In the genomic region with DNA sequence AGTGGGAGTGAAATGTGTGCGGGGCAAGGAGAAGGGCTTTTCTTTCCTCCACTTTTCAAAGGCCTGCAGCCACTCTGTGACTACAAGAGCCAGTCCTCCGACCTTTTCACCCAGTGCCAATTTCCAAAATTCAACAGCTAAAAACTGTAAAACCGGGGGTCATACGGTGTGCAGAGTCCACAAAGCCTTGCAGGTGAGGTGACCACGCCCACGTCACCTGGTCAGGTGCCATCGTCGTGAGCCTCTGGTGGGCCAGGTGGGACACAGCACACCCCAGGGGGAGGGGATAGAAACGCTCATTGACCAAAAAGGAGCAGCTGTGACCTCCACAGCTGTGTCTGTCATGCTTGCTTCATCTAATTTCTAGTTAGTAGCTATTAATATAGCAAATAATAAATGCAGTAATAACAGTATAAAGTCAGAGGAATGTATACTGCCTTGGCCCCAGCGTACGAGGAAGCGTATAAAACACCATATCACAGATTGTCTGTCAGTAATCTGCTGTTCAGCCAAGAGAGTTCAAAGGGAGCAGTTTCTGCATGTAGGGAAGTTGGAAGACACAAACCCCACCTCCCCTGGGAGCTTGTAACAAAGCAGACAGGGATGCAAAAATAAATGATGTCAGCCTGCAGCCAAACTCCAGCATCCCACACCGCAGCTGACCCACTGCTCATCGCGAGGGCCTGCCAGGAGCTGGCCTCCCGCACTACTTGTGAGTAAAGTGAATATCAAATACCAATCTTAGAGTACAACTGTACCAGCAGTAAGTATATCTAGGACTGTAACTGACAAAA, we compare ENCODE assay signal across 10 cellular contexts.
DNase-seq lines count a peak whose midpoint lies in the region; ATAC-seq, FAIRE-seq and TF ChIP-seq lines count a peak whose summit lies in the region.
"Had no signal": no experiment of that assay in that cellular context is flagged by ENCODE, and none has a peak within 500 bp of the region (broad histone marks: within the 10 kb centered on the region; RNA-seq: fewer than 3 reads in every experiment).

No MANE protein-coding gene starts in this region.

- no peak overlapping the region for H2AFZ ChIP-seq in ACC112 (ENCODE audit: low read length, unreplicated experiment)

- TF ChIP-seq CTCF in RWPE2 (IDR thresholded peaks at IDR 0.05; ENCODE audit: poor library complexity, severe bottlenecking), result no peak
- no peak for TF ChIP-seq CTCF in fibroblast of pulmonary artery (IDR thresholded peaks at IDR 0.05; ENCODE audit: low read length, missing control alignments)
- TF ChIP-seq CTCF in neural crest cell (conservative IDR thresholded peaks at IDR 0.05), result no peak
- no peak for TF ChIP-seq CTCF in endothelial cell (IDR thresholded peaks at IDR 0.05; ENCODE audit: unreplicated experiment)

- no peak for ATAC-seq in RWPE2 (ENCODE audit: low read depth)
- ATAC-seq in HG03571 (IDR thresholded peaks at IDR 0.05; ENCODE audit: unreplicated experiment), result no peak

- DNase-seq in RWPE2 (ENCODE audit: low spot score) (peak; percentile 30), fibroblast of pulmonary artery (ENCODE audit: low read depth) (peak; percentile 86), neural crest cell (ENCODE audit: low read depth, low spot score) (no peak), GM19239 (ENCODE audit: insufficient read length, low spot score) (no peak), endothelial cell (ENCODE audit: low spot score) (no peak), activated gamma-delta T cell treated with Interleukin-2 at 50 U/mL for 16 hours (no peak)
- DNase-seq: SIG-M5 had no signal

- H3K9me3 ChIP-seq in RWPE2 (ENCODE audit: severe bottlenecking), result no peaks in the 10 kb centered on the region

- H3K36me3 ChIP-seq in ACC112 (ENCODE audit: insufficient read depth, low read length) (peaks cover 7% of the 10 kb centered on the region; the same call in 1 of the 2 replicates), RWPE2 (ENCODE audit: low read depth) (peaks cover 26% of the 10 kb centered on the region)

- H3K27ac Mint-ChIP-seq in neural crest cell (ENCODE audit: unreplicated experiment) (no peak overlapping the region), endothelial cell (ENCODE audit: unreplicated experiment) (no peak overlapping the region)
- H3K27ac Mint-ChIP-seq: B cell had no signal

- H3K27ac ChIP-seq in ACC112 (ENCODE audit: low read depth, low read length) (peak overlapping the region; percentile 82), RWPE2 (ENCODE audit: poor library complexity, severe bottlenecking) (peak overlapping the region; percentile 48)

- no peak for FAIRE-seq in GM19239 (lab: Jason Lieb, UNC)

- H3K4me3 Mint-ChIP-seq in neural crest cell, result peak overlapping the region; percentile 4
- no peak overlapping the region for H3K4me3 Mint-ChIP-seq in endothelial cell (ENCODE audit: unreplicated experiment)
- H3K4me3 Mint-ChIP-seq: B cell had no signal

- no peaks in the 10 kb centered on the region for H3K27me3 Mint-ChIP-seq in neural crest cell (ENCODE audit: low read depth)
- peaks cover 31% of the 10 kb centered on the region for H3K27me3 Mint-ChIP-seq in endothelial cell (ENCODE audit: unreplicated experiment)
- H3K27me3 Mint-ChIP-seq: B cell had no signal

- no peaks in the 10 kb centered on the region for H3K9me3 Mint-ChIP-seq in neural crest cell
- H3K9me3 Mint-ChIP-seq in endothelial cell (ENCODE audit: unreplicated experiment), result no peaks in the 10 kb centered on the region

- H3K36me3 Mint-ChIP-seq in neural crest cell (ENCODE audit: low read depth) (peaks cover 19% of the 10 kb centered on the region), endothelial cell (ENCODE audit: low read depth, unreplicated experiment) (peaks cover 50% of the 10 kb centered on the region)

- peaks cover 22% of the 10 kb centered on the region for H3K79me2 ChIP-seq in ACC112 (ENCODE audit: control insufficient read depth, insufficient read depth, low read length, unreplicated experiment)

- H3K4me1 Mint-ChIP-seq in neural crest cell (peaks cover 55% of the 10 kb centered on the region), endothelial cell (ENCODE audit: unreplicated experiment) (peaks cover 40% of the 10 kb centered on the region)
- H3K4me1 Mint-ChIP-seq: B cell had no signal

- peaks cover 47% of the 10 kb centered on the region for H3K4me1 ChIP-seq in ACC112 (ENCODE audit: control insufficient read depth, insufficient read depth, low read length, unreplicated experiment)
- H3K4me1 ChIP-seq in RWPE2 (ENCODE audit: insufficient read depth, poor library complexity, severe bottlenecking), result peaks cover 7% of the 10 kb centered on the region

- no peak overlapping the region for H3K4me3 ChIP-seq in ACC112 (ENCODE audit: low read depth, low read length)
- no peak overlapping the region for H3K4me3 ChIP-seq in RWPE2 (ENCODE audit: severe bottlenecking)
- no peak overlapping the region for H3K4me3 ChIP-seq in fibroblast of pulmonary artery (replicated peaks; ENCODE audit: low read depth, low read length)

- H3K27me3 ChIP-seq in ACC112 (ENCODE audit: insufficient read depth, low read length) (no peaks in the 10 kb centered on the region), RWPE2 (ENCODE audit: insufficient read depth, poor library complexity, severe bottlenecking) (no peaks in the 10 kb centered on the region)

Comparison
In these comparisons a context has a peak if more than half of its experiments do, and no peak if none do; other contexts are left out.
1. DNase-seq: peak in RWPE2 (single experiment) and fibroblast of pulmonary artery (single experiment); none in neural crest cell (single experiment), GM19239 (single experiment), endothelial cell (single experiment) and activated gamma-delta T cell treated with Interleukin-2 at 50 U/mL for 16 hours (single experiment).